17 cellular contexts compared by ENCODE assay signal in genomic region chr6:22251331-22251730, GRCh38. TPM values are rescaled to one million over a fixed set of nuclear protein-coding genes. Genes with fewer than 3 reads are reported as not detected.
DNase-seq lines count a peak whose midpoint lies in the region; ATAC-seq, FAIRE-seq and TF ChIP-seq lines count a peak whose summit lies in the region.
"Had no signal": no experiment of that assay in that cellular context is flagged by ENCODE, and none has a peak within 500 bp of the region (broad histone marks: within the 10 kb centered on the region; RNA-seq: fewer than 3 reads in every experiment).

No MANE protein-coding gene starts in this region.

- no peaks in the 10 kb centered on the region for H3K9me2 ChIP-seq in hepatocyte (replicated peaks; ENCODE audit: insufficient read depth)

- no peak overlapping the region for H3K27ac Mint-ChIP-seq in endothelial cell (ENCODE audit: unreplicated experiment)

- H3K4me1 Mint-ChIP-seq in endothelial cell (ENCODE audit: unreplicated experiment) = peaks cover 9% of the 10 kb centered on the region

- no peaks in the 10 kb centered on the region for H3K9me3 Mint-ChIP-seq in endothelial cell (ENCODE audit: unreplicated experiment)

- H3K9me3 ChIP-seq in A549 = no peaks in the 10 kb centered on the region
- H3K9me3 ChIP-seq in hepatocyte (ENCODE audit: low read depth) = no peaks in the 10 kb centered on the region
- no peaks in the 10 kb centered on the region for H3K9me3 ChIP-seq in kidney (ENCODE audit: control insufficient read depth in 1 of 2, low read length in 2 of 2)
- H3K9me3 ChIP-seq: colonic mucosa, heart left ventricle, tibial artery had no signal

- H3K27me3 ChIP-seq in hepatocyte = no peaks in the 10 kb centered on the region
- H3K27me3 ChIP-seq: colonic mucosa, heart left ventricle, tibial artery had no signal

- no peak for TF ChIP-seq CTCF in A549 (IDR thresholded peaks at IDR 0.05)
- no peak for TF ChIP-seq CTCF in hepatocyte (IDR thresholded peaks at IDR 0.05; ENCODE audit: poor library complexity)
- no peak for TF ChIP-seq CTCF in endothelial cell (IDR thresholded peaks at IDR 0.05; ENCODE audit: unreplicated experiment)
- TF ChIP-seq CTCF in kidney (IDR thresholded peaks at IDR 0.05; ENCODE audit: borderline replicate concordance, extremely low read depth, insufficient read depth) = no peak

- DNase-seq in A549 (ENCODE audit: low read depth in 1 of 2, low spot score in 1 of 2) (peak in 1 of 2 experiments; percentile 27), HS-27A (ENCODE audit: low read depth) (peak; percentile 55), astrocyte of the hippocampus (ENCODE audit: low read depth, low spot score) (peak; percentile 43), hepatocyte (ENCODE audit: low spot score) (no peak), endothelial cell (ENCODE audit: low spot score) (no peak), kidney (no peak)
- DNase-seq: activated CD4-positive, alpha-beta T cell treated with anti-CD3 and anti-CD28 coated beads, Interleukin-2, amount 50 U/mL, for 48 hours; activated naive CD4-positive, alpha-beta T cell; colonic mucosa; heart left ventricle; tibial artery had no signal

- peaks cover 2% of the 10 kb centered on the region for H3K27me3 Mint-ChIP-seq in endothelial cell (ENCODE audit: unreplicated experiment)

- intact Hi-C loops in kidney (cut with DNase I) = no loop called here

- H3K4me3 ChIP-seq in A549 = no peak overlapping the region
- H3K4me3 ChIP-seq in hepatocyte = no peak overlapping the region
- H3K4me3 ChIP-seq in kidney (ENCODE audit: low read length in 2 of 2) = no peak overlapping the region
- H3K4me3 ChIP-seq: colonic mucosa, heart left ventricle, skin epidermis, tibial artery had no signal

- H4K20me1 ChIP-seq in hepatocyte (ENCODE audit: insufficient read depth, poor library complexity, severe bottlenecking) = no peaks in the 10 kb centered on the region

- FAIRE-seq in A549 (lab: Jason Lieb, UNC) (no peak), kidney (lab: Jason Lieb, UNC) (no peak)
- FAIRE-seq: HepG2 had no signal

- no peak overlapping the region for H3K9ac ChIP-seq in kidney (ENCODE audit: low read length in 2 of 2)

- 29% methylated on average over 1 of the region's 1 CpG for WGBS in A549 (ENCODE audit: missing lambda C conversion rate)
- WGBS in hepatocyte (ENCODE audit: low lambda C conversion rate, missing lambda C conversion rate) = 91% methylated on average over 1 of the region's 1 CpG

- CTCF ChIA-PET in A549 (lab: Yijun Ruan, JAX) = interaction anchor here (1.0 kb wide), 1 partner anchor 118 kb away, joined by 3 read pairs; no protein-coding TSS in a partner anchor

- H3K27ac ChIP-seq in A549 (peak overlapping the region; percentile 70 to 78), hepatocyte (peak overlapping the region; percentile 71), kidney (ENCODE audit: low read depth in 2 of 2, low read length in 2 of 2) (no peak overlapping the region)
- H3K27ac ChIP-seq: colonic mucosa, tibial artery had no signal

- no peak for TF ChIP-seq POLR2A in A549 (IDR thresholded peaks at IDR 0.05; ENCODE audit: low read length)

- peak overlapping the region; percentile 10 for H2AFZ ChIP-seq in hepatocyte

- no peak for TF ChIP-seq EP300 in A549 (IDR thresholded peaks at IDR 0.05)

- H3K36me3 ChIP-seq in hepatocyte (replicated peaks; ENCODE audit: insufficient read depth, low read depth) = no peaks in the 10 kb centered on the region
- H3K36me3 ChIP-seq in kidney (ENCODE audit: control insufficient read depth in 1 of 2, insufficient read depth in 2 of 2, low read length in 2 of 2) = no peaks in the 10 kb centered on the region
- H3K36me3 ChIP-seq: colonic mucosa, heart left ventricle, tibial artery had no signal

- H3K36me3 Mint-ChIP-seq in endothelial cell (ENCODE audit: low read depth, unreplicated experiment) = no peaks in the 10 kb centered on the region

- H3K4me2 ChIP-seq in A549 (peak overlapping the region; percentile 15; the same call in 2 of the 3 replicates), hepatocyte (no peak overlapping the region)

- H3K79me2 ChIP-seq in hepatocyte = no peaks in the 10 kb centered on the region

- ATAC-seq in A549 = no peak
- ATAC-seq in GM19463 (IDR thresholded peaks at IDR 0.05; ENCODE audit: unreplicated experiment) = no peak
- no peak for ATAC-seq in HG03571 (IDR thresholded peaks at IDR 0.05; ENCODE audit: unreplicated experiment)
- ATAC-seq: HepG2 had no signal

- H3K4me1 ChIP-seq in A549 = peaks cover 43% of the 10 kb centered on the region
- H3K4me1 ChIP-seq in hepatocyte (ENCODE audit: insufficient read depth) = peaks cover 34% of the 10 kb centered on the region
- no peaks in the 10 kb centered on the region for H3K4me1 ChIP-seq in kidney (ENCODE audit: control insufficient read depth in 1 of 2, insufficient read depth in 1 of 2, low read depth in 1 of 2, low read length in 2 of 2)
- H3K4me1 ChIP-seq: colonic mucosa had no signal

- H3K4me3 Mint-ChIP-seq in endothelial cell (ENCODE audit: unreplicated experiment) = no peak overlapping the region

- POLR2A ChIA-PET in A549 (lab: Yijun Ruan, JAX) = no interaction called here

- peak in 1 of 2 experiments; percentile 28; a peak in 1 of 5 replicates for TF ChIP-seq RAD21 in A549 (conservative IDR thresholded peaks at IDR 0.05 in 1 of 2, IDR thresholded peaks at IDR 0.05 in 1 of 2)

TF ChIP-seq in A549, 52 proteins besides CTCF, POLR2A, EP300 and RAD21 (continues in another document):
- no peak for TF ChIP-seq MAFK (IDR thresholded peaks at IDR 0.05; ENCODE audit: partially characterized antibody)
- TF ChIP-seq RCOR1 (IDR thresholded peaks at IDR 0.05; ENCODE audit: low read depth, low read length) = no peak
- TF ChIP-seq POLR2AphosphoS2 (conservative IDR thresholded peaks at IDR 0.05; ENCODE audit: low read length) = no peak
- peak; percentile 73 for TF ChIP-seq JUNB (IDR thresholded peaks at IDR 0.05)
- TF ChIP-seq HES2 (IDR thresholded peaks at IDR 0.05) = no peak
- no peak for TF ChIP-seq ZSCAN20 (CRISPR knock-in tag; IDR thresholded peaks at IDR 0.05)
- no peak for TF ChIP-seq RFX5 (IDR thresholded peaks at IDR 0.05)
- TF ChIP-seq CEBPB (IDR thresholded peaks at IDR 0.05) = peak; percentile 39 to 72; a peak in 3 of 4 replicates
- no peak for TF ChIP-seq FOXS1 (CRISPR knock-in tag; IDR thresholded peaks at IDR 0.05)
- TF ChIP-seq HDAC2 (IDR thresholded peaks at IDR 0.05) = no peak
- no peak for TF ChIP-seq HOXB5 (CRISPR knock-in tag; IDR thresholded peaks at IDR 0.05)
- TF ChIP-seq TFCP2L1 (CRISPR knock-in tag; IDR thresholded peaks at IDR 0.05) = no peak
- no peak for TF ChIP-seq ZC3H11A (IDR thresholded peaks at IDR 0.05)
- peak; percentile 36; the same call in 1 of the 2 replicates for TF ChIP-seq FOSL2 (IDR thresholded peaks at IDR 0.05)
- TF ChIP-seq FOSL2 (CRISPR knock-in tag; IDR thresholded peaks at IDR 0.05) = peak; percentile 62
- TF ChIP-seq TP53 (CRISPR knock-in tag; IDR thresholded peaks at IDR 0.05) = no peak
- TF ChIP-seq HMGXB4 (CRISPR knock-in tag; IDR thresholded peaks at IDR 0.05; ENCODE audit: borderline replicate concordance) = no peak
- TF ChIP-seq EHMT2 (IDR thresholded peaks at IDR 0.05; ENCODE audit: low read depth) = no peak
- TF ChIP-seq USF2 (IDR thresholded peaks at IDR 0.05) = no peak
- no peak for TF ChIP-seq HOXB13 (CRISPR knock-in tag; IDR thresholded peaks at IDR 0.05; ENCODE audit: low read depth)
- no peak for TF ChIP-seq MYC (IDR thresholded peaks at IDR 0.05; ENCODE audit: borderline replicate concordance, low read length)
- no peak for TF ChIP-seq HEYL (CRISPR knock-in tag; IDR thresholded peaks at IDR 0.05)
- TF ChIP-seq HOXA7 (CRISPR knock-in tag; IDR thresholded peaks at IDR 0.05) = no peak
- no peak for TF ChIP-seq EHF (CRISPR knock-in tag; IDR thresholded peaks at IDR 0.05)
- no peak for TF ChIP-seq MAX (IDR thresholded peaks at IDR 0.05)
- no peak for TF ChIP-seq CBX2 (IDR thresholded peaks at IDR 0.05; ENCODE audit: borderline replicate concordance, low read depth)

RNA-seq across cellular contexts. Expression of gene PRL, which starts 45.5 kb away (rescaled TPM):
- polyA plus RNA-seq in A549 (2011; rRNA removed) (not detected in 2 replicates), A549 (2017; fragmentation: RNase III; extraction: RNeasy Plus Mini Kit Qiagen cat#74134 plus additional on column Dnase treatment) (not detected in 3 replicates), hepatocyte (not detected in 2 replicates), kidney (ENCODE audit: insufficient read depth, low read depth, low replicate concordance) (not detected)
- not detected in 2 replicates for polyA plus RNA-seq in A549 (2012; cell fraction: cytosol; rRNA removed)
- not detected in 2 replicates for polyA plus RNA-seq in A549 (2012; cell fraction: nucleus; rRNA removed)
- polyA minus RNA-seq in A549 (2011; rRNA and poly(A)+ RNA removed) = not detected in 2 replicates
- total RNA-seq in hepatocyte (not detected in 2 replicates), endothelial cell (ENCODE audit: unreplicated experiment) (not detected), kidney (not detected)
- total RNA-seq: colonic mucosa; heart left ventricle; HepG2; T-helper 2 cell treated with Interferon-gamma antibody and Interleukin-4, amounts not matched to agents 100 ng/mL and 5 ng/mL, for 36 hours had no signal
- polyA plus RNA-seq: AG04450, heart left ventricle, HepG2 had no signal

Comparison
In these comparisons a context has a peak if more than half of its experiments do, and no peak if none do; other contexts are left out.
1. DNase-seq: peak in HS-27A (single experiment) and astrocyte of the hippocampus (single experiment); none in hepatocyte (single experiment), endothelial cell (single experiment) and kidney (single experiment).
2. H3K27ac ChIP-seq: peak in A549 (2 of 2) and hepatocyte (single experiment); none in kidney (0 of 2).